8 cellular contexts compared by ENCODE assay signal in genomic region chr5:98773464-98774191, GRCh38. TPM values are rescaled to one million over a fixed set of nuclear protein-coding genes. Genes with fewer than 3 reads are reported as not detected.
DNase-seq lines count a peak whose midpoint lies in the region; ATAC-seq and TF ChIP-seq lines count a peak whose summit lies in the region.

A gene with protein sequence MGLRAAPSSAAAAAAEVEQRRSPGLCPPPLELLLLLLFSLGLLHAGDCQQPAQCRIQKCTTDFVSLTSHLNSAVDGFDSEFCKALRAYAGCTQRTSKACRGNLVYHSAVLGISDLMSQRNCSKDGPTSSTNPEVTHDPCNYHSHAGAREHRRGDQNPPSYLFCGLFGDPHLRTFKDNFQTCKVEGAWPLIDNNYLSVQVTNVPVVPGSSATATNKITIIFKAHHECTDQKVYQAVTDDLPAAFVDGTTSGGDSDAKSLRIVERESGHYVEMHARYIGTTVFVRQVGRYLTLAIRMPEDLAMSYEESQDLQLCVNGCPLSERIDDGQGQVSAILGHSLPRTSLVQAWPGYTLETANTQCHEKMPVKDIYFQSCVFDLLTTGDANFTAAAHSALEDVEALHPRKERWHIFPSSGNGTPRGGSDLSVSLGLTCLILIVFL (plus strand): TSS chr5:98773663. CDS start chr5:98774071, 408 bp downstream.

- TF ChIP-seq CTCF in Caco-2 (IDR thresholded peaks at IDR 0.05; ENCODE audit: insufficient read depth in 1 of 2, low read depth in 1 of 2, low read length in 1 of 2, severe bottlenecking in 1 of 2, unreplicated experiment in 1 of 2) (no peak), esophagus squamous epithelium (IDR thresholded peaks at IDR 0.05) (peak in 1 of 6 experiments; percentile 3)

- peaks cover 14% of the 10 kb centered on the region for H3K4me1 ChIP-seq in Caco-2
- H3K4me1 ChIP-seq in HUES64 (ENCODE audit: insufficient read depth, low read length), result peaks cover 23% of the 10 kb centered on the region
- H3K4me1 ChIP-seq in esophagus squamous epithelium, result peaks cover 13 to 86% (median 28%) of the 10 kb centered on the region in 3 donors

- peak; percentile 86 for ATAC-seq in GM21447 (IDR thresholded peaks at IDR 0.05; ENCODE audit: unreplicated experiment)

- peak within 1 kb of the TSS; percentile 95 for H3K4me3 ChIP-seq in Caco-2 (ENCODE audit: low read depth, low read length)
- peak within 1 kb of the TSS; percentile 86 for H3K4me3 ChIP-seq in HUES64 (ENCODE audit: low read length)
- peak within 1 kb of the TSS; percentile 74 to 92 (median 84) for H3K4me3 ChIP-seq in esophagus squamous epithelium

- H3K9ac ChIP-seq in HUES64 (ENCODE audit: low read depth, low read length), result peak within 1 kb of the TSS; percentile 89

- under 1% methylated on average over 84 of the region's 84 CpGs for WGBS in HUES64
- 0 to 1% methylated on average over 7 to 16 of the region's 84 CpGs for WGBS in esophagus squamous epithelium, 2 donors

- no peaks in the 10 kb centered on the region for H3K9me3 Mint-ChIP-seq in Caco-2 (ENCODE audit: unreplicated experiment)
- no peaks in the 10 kb centered on the region for H3K9me3 Mint-ChIP-seq in activated T-helper 1 cell treated with anti-CD3 and anti-CD28 coated beads, Interleukin-12 subunit alpha, Interleukin-12 subunit beta, Interleukin-2, Interleukin-4 antibody, amounts not matched to agents 30 ng/mL and 10 ng/mL and 1 ng/mL, durations not matched to agents 14 hours and 24 hours and 36 hours

- peak within 1 kb of the TSS; percentile 77 for H3K27ac ChIP-seq in HUES64 (ENCODE audit: low read depth, low read length)
- H3K27ac ChIP-seq in esophagus squamous epithelium, result peak within 1 kb of the TSS; percentile 94 to 97 (median 96)

- no TSS peak for BruUV-seq in Caco-2 (replicated peaks; lab: Mats Ljungman, UMichigan)

- H3K9me3 ChIP-seq in Caco-2 (no peaks in the 10 kb centered on the region), HUES64 (ENCODE audit: insufficient read depth, low read depth, low read length) (no peaks in the 10 kb centered on the region), esophagus squamous epithelium (no peaks in the 10 kb centered on the region)

- peak within 1 kb of the TSS; percentile 82 for H3K4me3 Mint-ChIP-seq in Caco-2 (ENCODE audit: unreplicated experiment)
- peak within 1 kb of the TSS; percentile 93 for H3K4me3 Mint-ChIP-seq in activated T-helper 1 cell treated with anti-CD3 and anti-CD28 coated beads, Interleukin-12 subunit alpha, Interleukin-12 subunit beta, Interleukin-2, Interleukin-4 antibody, amounts not matched to agents 30 ng/mL and 10 ng/mL and 1 ng/mL, durations not matched to agents 14 hours and 24 hours and 36 hours

- H3K27me3 ChIP-seq in Caco-2 (replicated peaks; ENCODE audit: control insufficient read depth, insufficient read depth, low read length) (no peaks in the 10 kb centered on the region), HUES64 (ENCODE audit: insufficient read depth, low read length) (peaks cover 28% of the 10 kb centered on the region), esophagus squamous epithelium (peaks cover 0 to 12% (median 0%) of the 10 kb centered on the region in 4 donors)

- no peaks in the 10 kb centered on the region for H3K27me3 Mint-ChIP-seq in Caco-2 (ENCODE audit: insufficient read depth, unreplicated experiment)
- H3K27me3 Mint-ChIP-seq in activated T-helper 1 cell treated with anti-CD3 and anti-CD28 coated beads, Interleukin-12 subunit alpha, Interleukin-12 subunit beta, Interleukin-2, Interleukin-4 antibody, amounts not matched to agents 30 ng/mL and 10 ng/mL and 1 ng/mL, durations not matched to agents 14 hours and 24 hours and 36 hours (ENCODE audit: insufficient read depth), result peaks cover 79% of the 10 kb centered on the region

- H3K27ac Mint-ChIP-seq in Caco-2 (ENCODE audit: unreplicated experiment), result peak within 1 kb of the TSS; percentile 87
- H3K27ac Mint-ChIP-seq in activated T-helper 1 cell treated with anti-CD3 and anti-CD28 coated beads, Interleukin-12 subunit alpha, Interleukin-12 subunit beta, Interleukin-2, Interleukin-4 antibody, amounts not matched to agents 30 ng/mL and 10 ng/mL and 1 ng/mL, durations not matched to agents 14 hours and 24 hours and 36 hours, result peak within 1 kb of the TSS; percentile 52

- no peaks in the 10 kb centered on the region for H3K36me3 ChIP-seq in Caco-2 (ENCODE audit: control insufficient read depth, insufficient read depth, low read length)
- H3K36me3 ChIP-seq in HUES64 (ENCODE audit: insufficient read depth, low read length), result peaks cover 22% of the 10 kb centered on the region; the same call in 1 of the 2 replicates
- no peaks in the 10 kb centered on the region for H3K36me3 ChIP-seq in esophagus squamous epithelium

- H3K4me1 Mint-ChIP-seq in Caco-2 (ENCODE audit: low read depth, unreplicated experiment), result peaks cover 9% of the 10 kb centered on the region
- H3K4me1 Mint-ChIP-seq in activated T-helper 1 cell treated with anti-CD3 and anti-CD28 coated beads, Interleukin-12 subunit alpha, Interleukin-12 subunit beta, Interleukin-2, Interleukin-4 antibody, amounts not matched to agents 30 ng/mL and 10 ng/mL and 1 ng/mL, durations not matched to agents 14 hours and 24 hours and 36 hours (ENCODE audit: low read depth), result peaks cover 50% of the 10 kb centered on the region

- H3K36me3 Mint-ChIP-seq in Caco-2 (ENCODE audit: insufficient read depth, unreplicated experiment), result peaks cover 28% of the 10 kb centered on the region
- no peaks in the 10 kb centered on the region for H3K36me3 Mint-ChIP-seq in activated T-helper 1 cell treated with anti-CD3 and anti-CD28 coated beads, Interleukin-12 subunit alpha, Interleukin-12 subunit beta, Interleukin-2, Interleukin-4 antibody, amounts not matched to agents 30 ng/mL and 10 ng/mL and 1 ng/mL, durations not matched to agents 14 hours and 24 hours and 36 hours (ENCODE audit: low read depth)

- intact Hi-C loops in Caco-2 (cut with micrococcal nuclease; ENCODE audit: unreplicated experiment), result loop anchor here (1.0 to 10.0 kb wide), 7 partner anchors 23 to 1591 kb away; partner anchors contain the start of genes CHD1 and RIOK2
- intact Hi-C loops in activated T-helper 1 cell treated with anti-CD3 and anti-CD28 coated beads, Interleukin-12 subunit alpha, Interleukin-12 subunit beta, Interleukin-2, Interleukin-4 antibody, amounts not matched to agents 30 ng/mL and 10 ng/mL and 1 ng/mL, durations not matched to agents 14 hours and 24 hours and 36 hours (cut with micrococcal nuclease), result loop anchor here (2.0 to 10.0 kb wide), 5 partner anchors 155 to 1591 kb away; partner anchors contain the start of genes CHD1 and RIOK2
- intact Hi-C loops in esophagus squamous epithelium (cut with DNase I), result no loop called here

- peak; percentile 98 to 99 for DNase-seq in Caco-2
- peak; percentile 54 for DNase-seq in OCI-M2 (lab: John Stamatoyannopoulos, UW; ENCODE audit: unreplicated experiment)
- DNase-seq in activated T-helper 1 cell treated with anti-CD3 and anti-CD28 coated beads, Interleukin-12 subunit alpha, Interleukin-12 subunit beta, Interleukin-2, Interleukin-4 antibody, amounts not matched to agents 30 ng/mL and 10 ng/mL and 1 ng/mL, durations not matched to agents 14 hours and 24 hours and 36 hours (ENCODE audit: low spot score), result peak; percentile 77
- DNase-seq in esophagus squamous epithelium (lab: John Stamatoyannopoulos, UW), result peak; percentile 74
- DNase-seq in myocyte (ENCODE audit: low read depth), result peak; percentile 100
- DNase-seq in stimulated activated CD8-positive, alpha-beta memory T cell treated with anti-CD3 and anti-CD28 coated beads, Interleukin-7, amount 100 ng/mL, for 4 hours (ENCODE audit: low read depth in 2 of 2), result peak; percentile 84 to 87

- CTCF ChIA-PET in Caco-2 (lab: Charles Lee), result no interaction called here

- peak in 3 of 4 donors; percentile 63 to 89 (median 83) for TF ChIP-seq POLR2A in esophagus squamous epithelium (IDR thresholded peaks at IDR 0.05)

- POLR2A ChIA-PET in Caco-2 (lab: Charles Lee), result no interaction called here

RNA-seq across cellular contexts. Expression of the gene that starts here (rescaled TPM):
- 16.4 and 17.8 TPM in 2 replicates for total RNA-seq in Caco-2 (2022)
- polyA plus RNA-seq in HUES64 (2013, experiment 1 of 2), result 31.0 TPM
- 36.9 TPM for polyA plus RNA-seq in HUES64 (2013, experiment 2 of 2)
- 0.29 and 0.39 TPM in 2 replicates for total RNA-seq in activated T-helper 1 cell treated with anti-CD3 and anti-CD28 coated beads, Interleukin-12 subunit alpha, Interleukin-12 subunit beta, Interleukin-2, Interleukin-4 antibody, amounts not matched to agents 30 ng/mL and 10 ng/mL and 1 ng/mL, durations not matched to agents 14 hours and 24 hours and 36 hours
- total RNA-seq in esophagus squamous epithelium, result 10 to 100 TPM; 13.0 to 31.7 (median 14.2) TPM
- 206 and 220 TPM in 2 replicates for total RNA-seq in myocyte
- polyA plus RNA-seq in myocyte (2012), result 77.0 TPM

Comparison
In these comparisons a context has a peak if more than half of its experiments do, and no peak if none do; other contexts are left out.
1. Peak in every context shown above with its lines: DNase-seq, ATAC-seq, H3K4me3 ChIP-seq and H3K27ac ChIP-seq.
2. RNA of the gene that starts here (total RNA-seq): 206 to 220 TPM in myocyte, 16.4 to 17.8 TPM in Caco-2 and 13.0 to 31.7 TPM in esophagus squamous epithelium; 0.29 to 0.39 TPM in activated T-helper 1 cell treated with anti-CD3 and anti-CD28 coated beads, Interleukin-12 subunit alpha, Interleukin-12 subunit beta, Interleukin-2, Interleukin-4 antibody, amounts not matched to agents 30 ng/mL and 10 ng/mL and 1 ng/mL, durations not matched to agents 14 hours and 24 hours and 36 hours; every median in the first group is over 10 times any median in the second.
3. Peak in DNase-seq in activated T-helper 1 cell treated with anti-CD3 and anti-CD28 coated beads, Interleukin-12 subunit alpha, Interleukin-12 subunit beta, Interleukin-2, Interleukin-4 antibody, amounts not matched to agents 30 ng/mL and 10 ng/mL and 1 ng/mL, durations not matched to agents 14 hours and 24 hours and 36 hours; RNA of the gene not detected or under 1 TPM.